In genomic region chr3:57646723-57647122, GRCh38 we compare ENCODE assay signal across 8 cellular contexts. TPM values are rescaled to one million over a fixed set of nuclear protein-coding genes. Genes with fewer than 3 reads are reported as not detected.
DNase-seq lines count a peak whose midpoint lies in the region; ATAC-seq and TF ChIP-seq lines count a peak whose summit lies in the region.

No MANE protein-coding gene starts in this region.

- TF ChIP-seq POLR2A in erythroblast (IDR thresholded peaks at IDR 0.05; ENCODE audit: low read length), result no peak

- TF ChIP-seq CTCF in omental fat pad (IDR thresholded peaks at IDR 0.05), result no peak

- peak; percentile 51 for DNase-seq in GM03348 (ENCODE audit: low spot score)
- peak; percentile 30 for DNase-seq in OCI-M1 (lab: John Stamatoyannopoulos, UW)
- peak; percentile 8 to 29 for DNase-seq in erythroblast (lab: John Stamatoyannopoulos, UW)
- DNase-seq in omental fat pad (ENCODE audit: low spot score), result no peak
- no peak for DNase-seq in NCI-H146 (lab: John Stamatoyannopoulos, UW)
- DNase-seq in stimulated activated CD4-positive, alpha-beta T cell treated with anti-CD3 and anti-CD28 coated beads, Interleukin-4, amount 100 ng/mL, for 1 hour, result no peak
- DNase-seq in SKM-1 treated with dmso at 0.1 percent for 144 hours (lab: John Stamatoyannopoulos, UW; ENCODE audit: unreplicated experiment), result no peak

- ATAC-seq in omental fat pad (ENCODE audit: low FRiP score) (peak; percentile 87), GM18870 (IDR thresholded peaks at IDR 0.05; ENCODE audit: unreplicated experiment) (no peak)

RNA-seq across cellular contexts. Expression of gene DENND6A, which starts 46.2 kb away (rescaled TPM):
- 10 to 100 TPM; 20.8 to 62.7 (median 21.8) TPM for total RNA-seq in omental fat pad

RNA-seq across cellular contexts. Expression of gene ARF4, which starts 49.6 kb away (rescaled TPM):
- 100 to 1,000 TPM in 3 of 4 donors, 10 to 100 TPM in 1; 92.4 to 209 (median 136) TPM for total RNA-seq in omental fat pad

Comparison
In these comparisons a context has a peak if more than half of its experiments do, and no peak if none do; other contexts are left out.
1. DNase-seq: peak in GM03348 (single experiment), OCI-M1 (single experiment) and erythroblast (2 of 2); none in omental fat pad (single experiment), NCI-H146 (single experiment), stimulated activated CD4-positive, alpha-beta T cell treated with anti-CD3 and anti-CD28 coated beads, Interleukin-4, amount 100 ng/mL, for 1 hour (single experiment) and SKM-1 treated with dmso at 0.1 percent for 144 hours (single experiment).